In the genomic region with DNA sequence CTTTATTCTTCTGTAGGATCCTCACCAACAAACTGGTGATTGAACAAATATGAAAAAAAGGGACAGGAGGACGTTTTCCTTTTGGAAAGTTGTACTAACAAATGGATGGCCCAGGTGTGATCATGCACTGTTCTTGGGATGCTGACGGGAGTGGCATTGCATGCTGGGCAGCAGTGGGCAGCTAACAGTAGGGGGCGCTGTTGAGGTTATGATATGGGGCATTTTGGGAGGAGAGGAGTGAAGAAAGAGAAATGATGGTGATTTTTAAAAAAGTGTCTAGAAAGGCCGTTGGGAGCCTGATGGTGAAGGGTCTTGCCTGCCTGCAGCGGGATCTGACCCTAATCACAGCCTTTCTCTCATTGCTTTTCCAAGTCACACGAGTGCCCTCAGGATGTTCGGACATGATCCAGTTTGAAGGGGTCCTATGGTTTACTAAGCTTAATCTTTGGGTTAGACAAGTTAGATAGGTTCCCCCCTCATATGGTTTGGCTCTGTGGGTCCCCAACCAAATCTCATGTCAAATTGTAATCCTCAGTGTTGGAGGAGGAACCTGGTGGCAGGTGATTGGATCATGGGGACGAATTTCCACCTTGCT, we compare ENCODE assay signal across 8 cellular contexts. TPM values are rescaled to one million over a fixed set of nuclear protein-coding genes. Genes with fewer than 3 reads are reported as not detected.
DNase-seq lines count a peak whose midpoint lies in the region; ATAC-seq and TF ChIP-seq lines count a peak whose summit lies in the region.

No MANE protein-coding gene starts in this region.

- H3K4me1 ChIP-seq in foreskin keratinocyte, result peaks cover 7% of the 10 kb centered on the region

- no peaks in the 10 kb centered on the region for H3K27me3 ChIP-seq in foreskin keratinocyte

- DNase-seq in HT1080 (ENCODE audit: low read depth) (peak; percentile 8), foreskin keratinocyte (no peak), NCI-H345 treated with DMSO at 0.1 percent for 48 hours (lab: John Stamatoyannopoulos, UW; ENCODE audit: unreplicated experiment) (no peak)
- DNase-seq in activated CD8-positive, alpha-beta memory T cell treated with anti-CD3 and anti-CD28 coated beads for 48 hours (ENCODE audit: low read depth in 2 of 3, low spot score in 2 of 3), result peak in 2 of 3 experiments; percentile 27 to 61
- DNase-seq in stimulated activated CD8-positive, alpha-beta memory T cell treated with anti-CD3 and anti-CD28 coated beads, Interleukin-12 subunit alpha, Interleukin-12 subunit beta, amount 100 ng/mL, for 24 hours (ENCODE audit: extremely low read depth), result peak; percentile 5

- peak; percentile 83 for TF ChIP-seq CTCF in 22Rv1 (IDR thresholded peaks at IDR 0.05)
- TF ChIP-seq CTCF in foreskin keratinocyte (conservative IDR thresholded peaks at IDR 0.05), result peak; percentile 67

- H3K27ac ChIP-seq in 22Rv1, result no peak overlapping the region
- no peak overlapping the region for H3K27ac ChIP-seq in foreskin keratinocyte

- peak; percentile 59 for ATAC-seq in foreskin keratinocyte
- no peak for ATAC-seq in HG02763 (IDR thresholded peaks at IDR 0.05; ENCODE audit: unreplicated experiment)
- no peak for ATAC-seq in GM18519 (IDR thresholded peaks at IDR 0.05; ENCODE audit: low FRiP score, unreplicated experiment)

RNA-seq across cellular contexts. Expression of a gene that starts 46.2 kb away (rescaled TPM):
- total RNA-seq in HT1080 (2014; rRNA removed; shearing (Covaris generic)), result 3.3 and 8.4 TPM in 2 replicates
- polyA plus RNA-seq in HT1080 (2015; cell fraction: cytosol; rRNA removed), result 4.2 and 6.6 TPM in 2 replicates
- 9.3 and 10.1 TPM in 2 replicates for polyA plus RNA-seq in HT1080 (2015; cell fraction: nucleus; rRNA removed)
- total RNA-seq in foreskin keratinocyte, result not detected in 2 replicates
- not detected in 2 replicates for polyA plus RNA-seq in foreskin keratinocyte

Comparison
In these comparisons a context has a peak if more than half of its experiments do, and no peak if none do; other contexts are left out.
1. DNase-seq: peak in HT1080 (single experiment), activated CD8-positive, alpha-beta memory T cell treated with anti-CD3 and anti-CD28 coated beads for 48 hours (2 of 3) and stimulated activated CD8-positive, alpha-beta memory T cell treated with anti-CD3 and anti-CD28 coated beads, Interleukin-12 subunit alpha, Interleukin-12 subunit beta, amount 100 ng/mL, for 24 hours (single experiment); none in foreskin keratinocyte (0 of 2) and NCI-H345 treated with DMSO at 0.1 percent for 48 hours (single experiment).